ENCODE assay signal across 9 cellular contexts in genomic region chr6:75201901-75202672, GRCh38. TPM values are rescaled to one million over a fixed set of nuclear protein-coding genes. Genes with fewer than 3 reads are reported as not detected.
DNase-seq lines count a peak whose midpoint lies in the region; ATAC-seq and TF ChIP-seq lines count a peak whose summit lies in the region.
"Had no signal": no experiment of that assay in that cellular context is flagged by ENCODE, and none has a peak within 500 bp of the region (broad histone marks: within the 10 kb centered on the region; RNA-seq: fewer than 3 reads in every experiment).

No MANE protein-coding gene starts in this region.

- peaks cover 33% of the 10 kb centered on the region for H3K4me1 Mint-ChIP-seq in activated naive CD8-positive, alpha-beta T cell treated with anti-CD3 and anti-CD28 coated beads for 36 hours
- H3K4me1 Mint-ChIP-seq in activated CD8-positive, alpha-beta memory T cell treated with anti-CD3 and anti-CD28 coated beads, Interleukin-2, amount 10 ng/mL, durations not matched to agents 7 days and 5 days: peaks cover 30% of the 10 kb centered on the region

- TF ChIP-seq CTCF in stomach (IDR thresholded peaks at IDR 0.05): no peak

- no peaks in the 10 kb centered on the region for H3K36me3 Mint-ChIP-seq in activated naive CD8-positive, alpha-beta T cell treated with anti-CD3 and anti-CD28 coated beads for 36 hours
- H3K36me3 Mint-ChIP-seq in activated CD8-positive, alpha-beta memory T cell treated with anti-CD3 and anti-CD28 coated beads, Interleukin-2, amount 10 ng/mL, durations not matched to agents 7 days and 5 days: peaks cover 6% of the 10 kb centered on the region

- H3K4me3 ChIP-seq in iPS-20b (ENCODE audit: low read length) (peak overlapping the region; percentile 52), stomach (peak overlapping the region; percentile 38 to 44 (median 42)), HAP-1 (no peak overlapping the region)
- H3K4me3 ChIP-seq: BLaER1 had no signal

- no peak overlapping the region for H3K27ac Mint-ChIP-seq in activated naive CD8-positive, alpha-beta T cell treated with anti-CD3 and anti-CD28 coated beads for 36 hours
- no peak overlapping the region for H3K27ac Mint-ChIP-seq in activated CD8-positive, alpha-beta memory T cell treated with anti-CD3 and anti-CD28 coated beads, Interleukin-2, amount 10 ng/mL, durations not matched to agents 7 days and 5 days

- no peak for TF ChIP-seq POLR2A in stomach (IDR thresholded peaks at IDR 0.05)

- ATAC-seq in activated CD8-positive, alpha-beta memory T cell treated with anti-CD3 and anti-CD28 coated beads, Interleukin-2, amount 10 ng/mL, durations not matched to agents 7 days and 5 days: no peak

- in situ Hi-C loops in HAP-1 (cut with MboI; ENCODE audit: low sequenced_read_pairs): loop anchor here (25.0 kb wide), 2 partner anchors 1340 to 1465 kb away; no protein-coding TSS in a partner anchor

- intact Hi-C loops in stomach (cut with DNase I; ENCODE audit: low total_unique reads): no loop called here

- H3K27me3 ChIP-seq in iPS-20b (ENCODE audit: insufficient read depth, low read length): peaks cover 64% of the 10 kb centered on the region
- peaks cover 3 to 58% (median 42%) of the 10 kb centered on the region in 3 donors for H3K27me3 ChIP-seq in stomach
- peaks cover 62% of the 10 kb centered on the region for H3K27me3 ChIP-seq in HAP-1 (ENCODE audit: low read depth)

- peak overlapping the region; percentile 37 for H3K4me3 Mint-ChIP-seq in activated naive CD8-positive, alpha-beta T cell treated with anti-CD3 and anti-CD28 coated beads for 36 hours
- no peak overlapping the region for H3K4me3 Mint-ChIP-seq in activated CD8-positive, alpha-beta memory T cell treated with anti-CD3 and anti-CD28 coated beads, Interleukin-2, amount 10 ng/mL, durations not matched to agents 7 days and 5 days

- H3K36me3 ChIP-seq in iPS-20b (ENCODE audit: insufficient read depth, low read depth, low read length) (no peaks in the 10 kb centered on the region), stomach (no peaks in the 10 kb centered on the region), HAP-1 (replicated peaks) (no peaks in the 10 kb centered on the region)
- H3K36me3 ChIP-seq: BLaER1 had no signal

- no peaks in the 10 kb centered on the region for H3K9me3 ChIP-seq in iPS-20b (ENCODE audit: insufficient read depth, low read depth, low read length)
- H3K9me3 ChIP-seq in stomach: no peaks in the 10 kb centered on the region
- H3K9me3 ChIP-seq in HAP-1: no peaks in the 10 kb centered on the region

- peaks cover 76% of the 10 kb centered on the region for H3K27me3 Mint-ChIP-seq in activated naive CD8-positive, alpha-beta T cell treated with anti-CD3 and anti-CD28 coated beads for 36 hours
- peaks cover 72% of the 10 kb centered on the region for H3K27me3 Mint-ChIP-seq in activated CD8-positive, alpha-beta memory T cell treated with anti-CD3 and anti-CD28 coated beads, Interleukin-2, amount 10 ng/mL, durations not matched to agents 7 days and 5 days

- no peak overlapping the region for H3K9ac ChIP-seq in iPS-20b (ENCODE audit: low read depth, low read length)
- H3K9ac ChIP-seq: BLaER1 had no signal

- 10 to 25% (median 18%) methylated on average over 42 to 46 of the region's 46 CpGs for WGBS in stomach, 5 donors

- H3K9me3 Mint-ChIP-seq in activated naive CD8-positive, alpha-beta T cell treated with anti-CD3 and anti-CD28 coated beads for 36 hours: no peaks in the 10 kb centered on the region
- no peaks in the 10 kb centered on the region for H3K9me3 Mint-ChIP-seq in activated CD8-positive, alpha-beta memory T cell treated with anti-CD3 and anti-CD28 coated beads, Interleukin-2, amount 10 ng/mL, durations not matched to agents 7 days and 5 days (ENCODE audit: low read depth)

- H3K4me1 ChIP-seq in iPS-20b (ENCODE audit: insufficient read depth, low read length): peaks cover 7% of the 10 kb centered on the region; the same call in 1 of the 2 replicates
- H3K4me1 ChIP-seq in stomach: peaks cover 31 to 51% (median 47%) of the 10 kb centered on the region in 4 donors
- H3K4me1 ChIP-seq in HAP-1: peaks cover 3% of the 10 kb centered on the region; the same call in 1 of the 2 replicates
- H3K4me1 ChIP-seq: BLaER1 had no signal

- DNase-seq in NCI-H345 (lab: John Stamatoyannopoulos, UW) (peak; percentile 28), NCI-H345 treated with DMSO at 0.1 percent for 48 hours (lab: John Stamatoyannopoulos, UW; ENCODE audit: unreplicated experiment) (no peak), stomach (no peak), cerebellum (ENCODE audit: low spot score) (no peak), HAP-1 (ENCODE audit: low spot score in 2 of 2) (no peak)
- DNase-seq in activated naive CD8-positive, alpha-beta T cell treated with anti-CD3 and anti-CD28 coated beads for 36 hours: no peak
- DNase-seq in activated CD8-positive, alpha-beta memory T cell treated with anti-CD3 and anti-CD28 coated beads, Interleukin-2, amount 10 ng/mL, durations not matched to agents 7 days and 5 days: no peak

- no peak for TF ChIP-seq EP300 in stomach (IDR thresholded peaks at IDR 0.05)

- CTCF ChIA-PET in activated CD8-positive, alpha-beta memory T cell treated with anti-CD3 and anti-CD28 coated beads, Interleukin-2, amount 10 ng/mL, durations not matched to agents 7 days and 5 days (lab: Charles Lee): interaction anchor here (0.9 kb wide), 1 partner anchor 8 kb away, joined by 3 read pairs; no protein-coding TSS in a partner anchor

- H3K27ac ChIP-seq in iPS-20b (ENCODE audit: low read length) (no peak overlapping the region), stomach (peak overlapping the region in 3 of 5 donors; percentile 13 to 85 (median 27))
- H3K27ac ChIP-seq: BLaER1 had no signal

RNA-seq across cellular contexts. Expression of gene COL12A1, which starts 3.8 kb away (rescaled TPM):
- total RNA-seq in activated naive CD8-positive, alpha-beta T cell treated with anti-CD3 and anti-CD28 coated beads for 36 hours: under 1 TPM in 1 of 2 experiments, not detected in 1; 0.16 TPM
- total RNA-seq in stomach (100 to 1,000 TPM in 1 of 5 donors, 10 to 100 TPM in 4; 20.3 to 170 (median 32.6) TPM), cerebellum (42.9 TPM)
- polyA plus RNA-seq in stomach: 1 to 10 TPM; 3.4 to 9.6 (median 3.7) TPM
- total RNA-seq in activated CD8-positive, alpha-beta memory T cell treated with anti-CD3 and anti-CD28 coated beads, Interleukin-2, amount 10 ng/mL, durations not matched to agents 7 days and 5 days: not detected

RNA-seq across cellular contexts. Expression of gene COX7A2, which starts 41.5 kb away (rescaled TPM):
- 100 to 1,000 TPM; 489 to 495 TPM for total RNA-seq in activated naive CD8-positive, alpha-beta T cell treated with anti-CD3 and anti-CD28 coated beads for 36 hours
- total RNA-seq in stomach: 1,000 to 10,000 TPM in 1 of 5 donors, 100 to 1,000 TPM in 3, 10 to 100 TPM in 1; 27.8 to 1,121 (median 184) TPM
- 1,000 to 10,000 TPM in 1 of 3 donors, 100 to 1,000 TPM in 2; 566 to 1,513 (median 657) TPM for polyA plus RNA-seq in stomach
- 102 TPM for total RNA-seq in cerebellum
- 100 to 1,000 TPM; 377 to 456 TPM for total RNA-seq in activated CD8-positive, alpha-beta memory T cell treated with anti-CD3 and anti-CD28 coated beads, Interleukin-2, amount 10 ng/mL, durations not matched to agents 7 days and 5 days

Comparison
In these comparisons a context has a peak if more than half of its experiments do, and no peak if none do; other contexts are left out.
1. RNA of gene COL12A1, which starts 3.8 kb away (total RNA-seq): 42.9 TPM in cerebellum (single experiment) and 20.3 to 170 TPM in stomach; 0.16 TPM in activated naive CD8-positive, alpha-beta T cell treated with anti-CD3 and anti-CD28 coated beads for 36 hours and not detected in activated CD8-positive, alpha-beta memory T cell treated with anti-CD3 and anti-CD28 coated beads, Interleukin-2, amount 10 ng/mL, durations not matched to agents 7 days and 5 days; every median in the first group is over 10 times any median in the second.